In the genomic region with DNA sequence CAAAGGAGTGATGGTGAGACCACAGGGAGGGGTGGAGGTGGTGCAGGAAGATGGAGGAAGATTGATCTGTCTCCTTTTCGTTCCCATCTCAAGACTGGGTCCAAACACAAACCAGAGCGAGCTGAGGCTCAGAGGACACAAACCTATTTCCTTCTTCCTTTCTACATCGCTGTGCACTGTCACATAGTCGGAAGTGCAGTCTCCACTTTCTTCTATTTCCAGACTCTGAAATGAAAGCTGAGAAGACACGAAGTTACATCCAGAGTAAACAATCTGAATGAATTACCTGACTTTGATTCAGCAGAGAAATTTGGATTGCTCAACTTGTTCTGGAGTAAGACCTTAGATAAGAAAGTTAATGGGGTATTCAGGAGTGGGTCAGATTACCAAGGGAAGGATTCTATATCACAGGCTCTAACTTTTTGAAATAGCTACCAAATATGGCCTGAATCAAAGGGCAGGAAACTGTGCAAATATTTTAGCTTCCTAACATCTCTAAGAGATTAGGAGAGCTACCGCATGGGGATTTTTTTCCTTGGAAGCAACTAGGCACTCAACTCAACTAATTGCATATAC, we compare ENCODE assay signal across 1 cellular context.
TF ChIP-seq lines count a peak whose summit lies in the region.

No MANE protein-coding gene starts in this region.

TF ChIP-seq in GM23338, 12 proteins besides CTCF, POLR2A, EP300 and RAD21 (continued from another document):
- TF ChIP-seq, protein P1, sequence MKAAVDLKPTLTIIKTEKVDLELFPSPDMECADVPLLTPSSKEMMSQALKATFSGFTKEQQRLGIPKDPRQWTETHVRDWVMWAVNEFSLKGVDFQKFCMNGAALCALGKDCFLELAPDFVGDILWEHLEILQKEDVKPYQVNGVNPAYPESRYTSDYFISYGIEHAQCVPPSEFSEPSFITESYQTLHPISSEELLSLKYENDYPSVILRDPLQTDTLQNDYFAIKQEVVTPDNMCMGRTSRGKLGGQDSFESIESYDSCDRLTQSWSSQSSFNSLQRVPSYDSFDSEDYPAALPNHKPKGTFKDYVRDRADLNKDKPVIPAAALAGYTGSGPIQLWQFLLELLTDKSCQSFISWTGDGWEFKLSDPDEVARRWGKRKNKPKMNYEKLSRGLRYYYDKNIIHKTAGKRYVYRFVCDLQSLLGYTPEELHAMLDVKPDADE (IDR thresholded peaks at IDR 0.05) = no peak
- TF ChIP-seq CREB1 (CRISPR knock-in tag; IDR thresholded peaks at IDR 0.05; ENCODE audit: low read depth) (no peak), NANOG (IDR thresholded peaks at IDR 0.05; ENCODE audit: borderline replicate concordance) (no peak), EZH2 (IDR thresholded peaks at IDR 0.05; ENCODE audit: low read depth, unreplicated experiment) (no peak), STAT1 (IDR thresholded peaks at IDR 0.05; ENCODE audit: unreplicated experiment) (no peak), POLR2AphosphoS5 (IDR thresholded peaks at IDR 0.05; ENCODE audit: low read depth) (no peak), JUNB (IDR thresholded peaks at IDR 0.05; ENCODE audit: unreplicated experiment) (no peak), ZNF331 (CRISPR knock-in tag; IDR thresholded peaks at IDR 0.05; ENCODE audit: low read depth) (no peak)
- TF ChIP-seq, protein P2, sequence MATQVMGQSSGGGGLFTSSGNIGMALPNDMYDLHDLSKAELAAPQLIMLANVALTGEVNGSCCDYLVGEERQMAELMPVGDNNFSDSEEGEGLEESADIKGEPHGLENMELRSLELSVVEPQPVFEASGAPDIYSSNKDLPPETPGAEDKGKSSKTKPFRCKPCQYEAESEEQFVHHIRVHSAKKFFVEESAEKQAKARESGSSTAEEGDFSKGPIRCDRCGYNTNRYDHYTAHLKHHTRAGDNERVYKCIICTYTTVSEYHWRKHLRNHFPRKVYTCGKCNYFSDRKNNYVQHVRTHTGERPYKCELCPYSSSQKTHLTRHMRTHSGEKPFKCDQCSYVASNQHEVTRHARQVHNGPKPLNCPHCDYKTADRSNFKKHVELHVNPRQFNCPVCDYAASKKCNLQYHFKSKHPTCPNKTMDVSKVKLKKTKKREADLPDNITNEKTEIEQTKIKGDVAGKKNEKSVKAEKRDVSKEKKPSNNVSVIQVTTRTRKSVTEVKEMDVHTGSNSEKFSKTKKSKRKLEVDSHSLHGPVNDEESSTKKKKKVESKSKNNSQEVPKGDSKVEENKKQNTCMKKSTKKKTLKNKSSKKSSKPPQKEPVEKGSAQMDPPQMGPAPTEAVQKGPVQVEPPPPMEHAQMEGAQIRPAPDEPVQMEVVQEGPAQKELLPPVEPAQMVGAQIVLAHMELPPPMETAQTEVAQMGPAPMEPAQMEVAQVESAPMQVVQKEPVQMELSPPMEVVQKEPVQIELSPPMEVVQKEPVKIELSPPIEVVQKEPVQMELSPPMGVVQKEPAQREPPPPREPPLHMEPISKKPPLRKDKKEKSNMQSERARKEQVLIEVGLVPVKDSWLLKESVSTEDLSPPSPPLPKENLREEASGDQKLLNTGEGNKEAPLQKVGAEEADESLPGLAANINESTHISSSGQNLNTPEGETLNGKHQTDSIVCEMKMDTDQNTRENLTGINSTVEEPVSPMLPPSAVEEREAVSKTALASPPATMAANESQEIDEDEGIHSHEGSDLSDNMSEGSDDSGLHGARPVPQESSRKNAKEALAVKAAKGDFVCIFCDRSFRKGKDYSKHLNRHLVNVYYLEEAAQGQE (IDR thresholded peaks at IDR 0.05; ENCODE audit: unreplicated experiment) = no peak
- TF ChIP-seq, protein P3, sequence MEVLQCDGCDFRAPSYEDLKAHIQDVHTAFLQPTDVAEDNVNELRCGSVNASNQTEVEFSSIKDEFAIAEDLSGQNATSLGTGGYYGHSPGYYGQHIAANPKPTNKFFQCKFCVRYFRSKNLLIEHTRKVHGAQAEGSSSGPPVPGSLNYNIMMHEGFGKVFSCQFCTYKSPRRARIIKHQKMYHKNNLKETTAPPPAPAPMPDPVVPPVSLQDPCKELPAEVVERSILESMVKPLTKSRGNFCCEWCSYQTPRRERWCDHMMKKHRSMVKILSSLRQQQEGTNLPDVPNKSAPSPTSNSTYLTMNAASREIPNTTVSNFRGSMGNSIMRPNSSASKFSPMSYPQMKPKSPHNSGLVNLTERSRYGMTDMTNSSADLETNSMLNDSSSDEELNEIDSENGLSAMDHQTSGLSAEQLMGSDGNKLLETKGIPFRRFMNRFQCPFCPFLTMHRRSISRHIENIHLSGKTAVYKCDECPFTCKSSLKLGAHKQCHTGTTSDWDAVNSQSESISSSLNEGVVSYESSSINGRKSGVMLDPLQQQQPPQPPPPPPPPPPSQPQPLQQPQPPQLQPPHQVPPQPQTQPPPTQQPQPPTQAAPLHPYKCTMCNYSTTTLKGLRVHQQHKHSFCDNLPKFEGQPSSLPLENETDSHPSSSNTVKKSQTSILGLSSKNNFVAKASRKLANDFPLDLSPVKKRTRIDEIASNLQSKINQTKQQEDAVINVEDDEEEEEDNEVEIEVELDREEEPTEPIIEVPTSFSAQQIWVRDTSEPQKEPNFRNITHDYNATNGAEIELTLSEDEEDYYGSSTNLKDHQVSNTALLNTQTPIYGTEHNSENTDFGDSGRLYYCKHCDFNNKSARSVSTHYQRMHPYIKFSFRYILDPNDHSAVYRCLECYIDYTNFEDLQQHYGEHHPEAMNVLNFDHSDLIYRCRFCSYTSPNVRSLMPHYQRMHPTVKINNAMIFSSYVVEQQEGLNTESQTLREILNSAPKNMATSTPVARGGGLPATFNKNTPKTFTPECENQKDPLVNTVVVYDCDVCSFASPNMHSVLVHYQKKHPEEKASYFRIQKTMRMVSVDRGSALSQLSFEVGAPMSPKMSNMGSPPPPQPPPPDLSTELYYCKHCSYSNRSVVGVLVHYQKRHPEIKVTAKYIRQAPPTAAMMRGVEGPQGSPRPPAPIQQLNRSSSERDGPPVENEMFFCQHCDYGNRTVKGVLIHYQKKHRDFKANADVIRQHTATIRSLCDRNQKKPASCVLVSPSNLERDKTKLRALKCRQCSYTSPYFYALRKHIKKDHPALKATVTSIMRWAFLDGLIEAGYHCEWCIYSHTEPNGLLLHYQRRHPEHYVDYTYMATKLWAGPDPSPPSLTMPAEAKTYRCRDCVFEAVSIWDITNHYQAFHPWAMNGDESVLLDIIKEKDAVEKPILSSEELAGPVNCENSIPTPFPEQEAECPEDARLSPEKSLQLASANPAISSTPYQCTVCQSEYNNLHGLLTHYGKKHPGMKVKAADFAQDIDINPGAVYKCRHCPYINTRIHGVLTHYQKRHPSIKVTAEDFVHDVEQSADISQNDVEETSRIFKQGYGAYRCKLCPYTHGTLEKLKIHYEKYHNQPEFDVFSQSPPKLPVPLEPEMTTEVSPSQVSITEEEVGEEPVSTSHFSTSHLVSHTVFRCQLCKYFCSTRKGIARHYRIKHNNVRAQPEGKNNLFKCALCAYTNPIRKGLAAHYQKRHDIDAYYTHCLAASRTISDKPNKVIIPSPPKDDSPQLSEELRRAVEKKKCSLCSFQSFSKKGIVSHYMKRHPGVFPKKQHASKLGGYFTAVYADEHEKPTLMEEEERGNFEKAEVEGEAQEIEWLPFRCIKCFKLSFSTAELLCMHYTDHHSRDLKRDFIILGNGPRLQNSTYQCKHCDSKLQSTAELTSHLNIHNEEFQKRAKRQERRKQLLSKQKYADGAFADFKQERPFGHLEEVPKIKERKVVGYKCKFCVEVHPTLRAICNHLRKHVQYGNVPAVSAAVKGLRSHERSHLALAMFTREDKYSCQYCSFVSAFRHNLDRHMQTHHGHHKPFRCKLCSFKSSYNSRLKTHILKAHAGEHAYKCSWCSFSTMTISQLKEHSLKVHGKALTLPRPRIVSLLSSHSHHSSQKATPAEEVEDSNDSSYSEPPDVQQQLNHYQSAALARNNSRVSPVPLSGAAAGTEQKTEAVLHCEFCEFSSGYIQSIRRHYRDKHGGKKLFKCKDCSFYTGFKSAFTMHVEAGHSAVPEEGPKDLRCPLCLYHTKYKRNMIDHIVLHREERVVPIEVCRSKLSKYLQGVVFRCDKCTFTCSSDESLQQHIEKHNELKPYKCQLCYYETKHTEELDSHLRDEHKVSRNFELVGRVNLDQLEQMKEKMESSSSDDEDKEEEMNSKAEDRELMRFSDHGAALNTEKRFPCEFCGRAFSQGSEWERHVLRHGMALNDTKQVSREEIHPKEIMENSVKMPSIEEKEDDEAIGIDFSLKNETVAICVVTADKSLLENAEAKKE (CRISPR knock-in tag; IDR thresholded peaks at IDR 0.05) = no peak
